In the genomic region with DNA sequence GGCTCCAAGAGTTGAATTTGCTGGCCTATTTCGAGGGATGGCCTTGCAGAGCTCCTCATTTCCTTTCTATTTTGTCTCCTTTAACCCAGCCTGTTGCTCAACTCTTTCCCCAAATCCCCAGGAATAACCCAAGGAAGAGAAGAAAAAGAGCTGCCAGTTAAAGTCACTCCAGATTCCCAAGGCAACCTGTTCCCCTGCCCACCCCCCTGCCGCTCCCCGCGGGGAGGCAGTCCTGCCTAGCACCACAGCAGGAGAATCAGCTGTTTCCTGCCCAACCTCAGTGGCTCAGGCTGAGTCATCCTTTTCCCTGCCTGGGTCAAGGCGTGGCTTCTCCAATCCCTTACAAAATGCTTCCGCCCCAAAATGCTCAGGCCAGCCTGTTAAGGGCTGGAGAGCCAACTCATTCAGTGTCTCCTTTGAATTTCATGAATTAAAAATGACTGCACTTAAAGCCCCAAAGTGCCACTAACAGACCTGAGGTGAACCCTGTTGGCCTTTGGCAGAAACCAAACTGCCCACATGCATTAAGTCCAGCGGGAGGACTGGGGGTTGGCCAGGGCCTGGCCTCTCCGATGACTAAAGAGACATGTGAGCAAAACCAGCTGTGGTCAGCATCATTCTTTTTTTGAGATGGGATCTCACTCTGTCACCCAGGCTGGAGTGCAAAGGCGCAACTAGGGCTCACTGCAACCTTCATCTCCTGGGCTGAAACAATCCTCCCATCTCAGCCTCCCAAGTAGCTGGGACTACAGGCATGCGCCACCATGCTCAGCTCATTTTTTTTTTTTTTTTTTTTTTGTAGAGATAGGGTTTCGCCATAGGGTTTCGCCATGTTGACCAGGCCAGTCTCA, we compare ENCODE assay signal across 1 cellular context.
TF ChIP-seq lines count a peak whose summit lies in the region.

No MANE protein-coding gene starts in this region.

TF ChIP-seq in HepG2, 621 proteins besides CTCF, POLR2A, EP300 and RAD21 (continued from another document and continues in another):
- TF ChIP-seq, protein P1, sequence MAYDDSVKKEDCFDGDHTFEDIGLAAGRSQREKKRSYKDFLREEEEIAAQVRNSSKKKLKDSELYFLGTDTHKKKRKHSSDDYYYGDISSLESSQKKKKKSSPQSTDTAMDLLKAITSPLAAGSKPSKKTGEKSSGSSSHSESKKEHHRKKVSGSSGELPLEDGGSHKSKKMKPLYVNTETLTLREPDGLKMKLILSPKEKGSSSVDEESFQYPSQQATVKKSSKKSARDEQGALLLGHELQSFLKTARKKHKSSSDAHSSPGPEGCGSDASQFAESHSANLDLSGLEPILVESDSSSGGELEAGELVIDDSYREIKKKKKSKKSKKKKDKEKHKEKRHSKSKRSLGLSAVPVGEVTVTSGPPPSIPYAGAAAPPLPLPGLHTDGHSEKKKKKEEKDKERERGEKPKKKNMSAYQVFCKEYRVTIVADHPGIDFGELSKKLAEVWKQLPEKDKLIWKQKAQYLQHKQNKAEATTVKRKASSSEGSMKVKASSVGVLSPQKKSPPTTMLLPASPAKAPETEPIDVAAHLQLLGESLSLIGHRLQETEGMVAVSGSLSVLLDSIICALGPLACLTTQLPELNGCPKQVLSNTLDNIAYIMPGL (CRISPR knock-in tag; IDR thresholded peaks at IDR 0.05; ENCODE audit: borderline replicate concordance in 1 of 2, low read depth in 1 of 2): no peak
- no peak for TF ChIP-seq ZNF329 (CRISPR knock-in tag; IDR thresholded peaks at IDR 0.05; ENCODE audit: low read depth)
- TF ChIP-seq GATAD2A (CRISPR knock-in tag; IDR thresholded peaks at IDR 0.05): peak; percentile 36; the same call in 1 of the 2 replicates
- no peak for TF ChIP-seq ZNF549 (CRISPR knock-in tag; IDR thresholded peaks at IDR 0.05)
- TF ChIP-seq SIX1 (CRISPR knock-in tag; IDR thresholded peaks at IDR 0.05; ENCODE audit: borderline replicate concordance): no peak
- TF ChIP-seq, protein P2, sequence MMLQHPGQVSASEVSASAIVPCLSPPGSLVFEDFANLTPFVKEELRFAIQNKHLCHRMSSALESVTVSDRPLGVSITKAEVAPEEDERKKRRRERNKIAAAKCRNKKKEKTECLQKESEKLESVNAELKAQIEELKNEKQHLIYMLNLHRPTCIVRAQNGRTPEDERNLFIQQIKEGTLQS (CRISPR knock-in tag; IDR thresholded peaks at IDR 0.05): peak; percentile 86
- TF ChIP-seq RFX5 (IDR thresholded peaks at IDR 0.05; ENCODE audit: low read depth, low read length): no peak
- no peak for TF ChIP-seq ZNF652 (CRISPR knock-in tag; IDR thresholded peaks at IDR 0.05; ENCODE audit: borderline replicate concordance, low read depth)
- no peak for TF ChIP-seq ELF4 (CRISPR knock-in tag; IDR thresholded peaks at IDR 0.05; ENCODE audit: borderline replicate concordance)
- TF ChIP-seq, protein P3, sequence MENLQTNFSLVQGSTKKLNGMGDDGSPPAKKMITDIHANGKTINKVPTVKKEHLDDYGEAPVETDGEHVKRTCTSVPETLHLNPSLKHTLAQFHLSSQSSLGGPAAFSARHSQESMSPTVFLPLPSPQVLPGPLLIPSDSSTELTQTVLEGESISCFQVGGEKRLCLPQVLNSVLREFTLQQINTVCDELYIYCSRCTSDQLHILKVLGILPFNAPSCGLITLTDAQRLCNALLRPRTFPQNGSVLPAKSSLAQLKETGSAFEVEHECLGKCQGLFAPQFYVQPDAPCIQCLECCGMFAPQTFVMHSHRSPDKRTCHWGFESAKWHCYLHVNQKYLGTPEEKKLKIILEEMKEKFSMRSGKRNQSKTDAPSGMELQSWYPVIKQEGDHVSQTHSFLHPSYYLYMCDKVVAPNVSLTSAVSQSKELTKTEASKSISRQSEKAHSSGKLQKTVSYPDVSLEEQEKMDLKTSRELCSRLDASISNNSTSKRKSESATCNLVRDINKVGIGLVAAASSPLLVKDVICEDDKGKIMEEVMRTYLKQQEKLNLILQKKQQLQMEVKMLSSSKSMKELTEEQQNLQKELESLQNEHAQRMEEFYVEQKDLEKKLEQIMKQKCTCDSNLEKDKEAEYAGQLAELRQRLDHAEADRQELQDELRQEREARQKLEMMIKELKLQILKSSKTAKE (CRISPR knock-in tag; IDR thresholded peaks at IDR 0.05; ENCODE audit: borderline replicate concordance): no peak
- TF ChIP-seq RORA (CRISPR knock-in tag; IDR thresholded peaks at IDR 0.05): no peak
- no peak for TF ChIP-seq RBFOX2 (IDR thresholded peaks at IDR 0.05; ENCODE audit: low read depth, low read length)
- no peak for TF ChIP-seq ZNF720 (CRISPR knock-in tag; IDR thresholded peaks at IDR 0.05)
- no peak for TF ChIP-seq REXO4 (CRISPR knock-in tag; IDR thresholded peaks at IDR 0.05; ENCODE audit: borderline replicate concordance)
- TF ChIP-seq ZNF570 (CRISPR knock-in tag; IDR thresholded peaks at IDR 0.05; ENCODE audit: borderline replicate concordance): no peak
- TF ChIP-seq ZFAT (CRISPR knock-in tag; conservative IDR thresholded peaks at IDR 0.05): no peak
- TF ChIP-seq NKX3-1 (CRISPR knock-in tag; IDR thresholded peaks at IDR 0.05): no peak
- TF ChIP-seq, protein P4, sequence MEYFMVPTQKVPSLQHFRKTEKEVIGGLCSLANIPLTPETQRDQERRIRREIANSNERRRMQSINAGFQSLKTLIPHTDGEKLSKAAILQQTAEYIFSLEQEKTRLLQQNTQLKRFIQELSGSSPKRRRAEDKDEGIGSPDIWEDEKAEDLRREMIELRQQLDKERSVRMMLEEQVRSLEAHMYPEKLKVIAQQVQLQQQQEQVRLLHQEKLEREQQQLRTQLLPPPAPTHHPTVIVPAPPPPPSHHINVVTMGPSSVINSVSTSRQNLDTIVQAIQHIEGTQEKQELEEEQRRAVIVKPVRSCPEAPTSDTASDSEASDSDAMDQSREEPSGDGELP (IDR thresholded peaks at IDR 0.05; ENCODE audit: borderline replicate concordance, low read depth): peak; percentile 97
- TF ChIP-seq HIVEP1 (CRISPR knock-in tag; IDR thresholded peaks at IDR 0.05): no peak
- TF ChIP-seq ZNF136 (CRISPR knock-in tag; IDR thresholded peaks at IDR 0.05; ENCODE audit: low read depth): no peak
- TF ChIP-seq, protein P5, sequence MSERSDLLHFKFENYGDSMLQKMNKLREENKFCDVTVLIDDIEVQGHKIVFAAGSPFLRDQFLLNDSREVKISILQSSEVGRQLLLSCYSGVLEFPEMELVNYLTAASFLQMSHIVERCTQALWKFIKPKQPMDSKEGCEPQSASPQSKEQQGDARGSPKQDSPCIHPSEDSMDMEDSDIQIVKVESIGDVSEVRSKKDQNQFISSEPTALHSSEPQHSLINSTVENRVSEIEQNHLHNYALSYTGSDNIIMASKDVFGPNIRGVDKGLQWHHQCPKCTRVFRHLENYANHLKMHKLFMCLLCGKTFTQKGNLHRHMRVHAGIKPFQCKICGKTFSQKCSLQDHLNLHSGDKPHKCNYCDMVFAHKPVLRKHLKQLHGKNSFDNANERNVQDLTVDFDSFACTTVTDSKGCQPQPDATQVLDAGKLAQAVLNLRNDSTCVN (CRISPR knock-in tag; IDR thresholded peaks at IDR 0.05; ENCODE audit: borderline replicate concordance): no peak
- TF ChIP-seq STAT5B (CRISPR knock-in tag; IDR thresholded peaks at IDR 0.05): no peak
- TF ChIP-seq, protein P6, sequence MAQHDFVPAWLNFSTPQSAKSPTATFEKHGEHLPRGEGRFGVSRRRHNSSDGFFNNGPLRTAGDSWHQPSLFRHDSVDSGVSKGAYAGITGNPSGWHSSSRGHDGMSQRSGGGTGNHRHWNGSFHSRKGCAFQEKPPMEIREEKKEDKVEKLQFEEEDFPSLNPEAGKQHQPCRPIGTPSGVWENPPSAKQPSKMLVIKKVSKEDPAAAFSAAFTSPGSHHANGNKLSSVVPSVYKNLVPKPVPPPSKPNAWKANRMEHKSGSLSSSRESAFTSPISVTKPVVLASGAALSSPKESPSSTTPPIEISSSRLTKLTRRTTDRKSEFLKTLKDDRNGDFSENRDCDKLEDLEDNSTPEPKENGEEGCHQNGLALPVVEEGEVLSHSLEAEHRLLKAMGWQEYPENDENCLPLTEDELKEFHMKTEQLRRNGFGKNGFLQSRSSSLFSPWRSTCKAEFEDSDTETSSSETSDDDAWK (CRISPR knock-in tag; IDR thresholded peaks at IDR 0.05): no peak
- TF ChIP-seq, protein P7, sequence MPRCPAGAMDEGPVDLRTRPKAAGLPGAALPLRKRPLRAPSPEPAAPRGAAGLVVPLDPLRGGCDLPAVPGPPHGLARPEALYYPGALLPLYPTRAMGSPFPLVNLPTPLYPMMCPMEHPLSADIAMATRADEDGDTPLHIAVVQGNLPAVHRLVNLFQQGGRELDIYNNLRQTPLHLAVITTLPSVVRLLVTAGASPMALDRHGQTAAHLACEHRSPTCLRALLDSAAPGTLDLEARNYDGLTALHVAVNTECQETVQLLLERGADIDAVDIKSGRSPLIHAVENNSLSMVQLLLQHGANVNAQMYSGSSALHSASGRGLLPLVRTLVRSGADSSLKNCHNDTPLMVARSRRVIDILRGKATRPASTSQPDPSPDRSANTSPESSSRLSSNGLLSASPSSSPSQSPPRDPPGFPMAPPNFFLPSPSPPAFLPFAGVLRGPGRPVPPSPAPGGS (CRISPR knock-in tag; IDR thresholded peaks at IDR 0.05): no peak
- TF ChIP-seq KAT8 (CRISPR knock-in tag; IDR thresholded peaks at IDR 0.05): no peak
- no peak for TF ChIP-seq FOXK2 (IDR thresholded peaks at IDR 0.05)
- TF ChIP-seq PITX1 (CRISPR knock-in tag; IDR thresholded peaks at IDR 0.05): no peak
- TF ChIP-seq NFKB2 (CRISPR knock-in tag; IDR thresholded peaks at IDR 0.05; ENCODE audit: borderline replicate concordance): no peak
- TF ChIP-seq ZBTB7A (CRISPR knock-in tag; IDR thresholded peaks at IDR 0.05): no peak
- no peak for TF ChIP-seq ZNF264 (CRISPR knock-in tag; IDR thresholded peaks at IDR 0.05)
- TF ChIP-seq FOXA3 (CRISPR knock-in tag; IDR thresholded peaks at IDR 0.05): no peak
- no peak for TF ChIP-seq CREM (IDR thresholded peaks at IDR 0.05)
- TF ChIP-seq CREM (CRISPR knock-in tag; IDR thresholded peaks at IDR 0.05): no peak
- no peak for TF ChIP-seq ZNF20 (CRISPR knock-in tag; IDR thresholded peaks at IDR 0.05)
- TF ChIP-seq MXI1 (IDR thresholded peaks at IDR 0.05; ENCODE audit: borderline replicate concordance, low read depth, low read length): no peak
- no peak for TF ChIP-seq MLLT10 (CRISPR knock-in tag; IDR thresholded peaks at IDR 0.05)
- no peak for TF ChIP-seq MEIS2 (CRISPR knock-in tag; IDR thresholded peaks at IDR 0.05)
- no peak for TF ChIP-seq ZNF124 (CRISPR knock-in tag; IDR thresholded peaks at IDR 0.05)
- TF ChIP-seq ZNF660 (CRISPR knock-in tag; IDR thresholded peaks at IDR 0.05; ENCODE audit: borderline replicate concordance, low read depth): no peak
- no peak for TF ChIP-seq MED13 (CRISPR knock-in tag; IDR thresholded peaks at IDR 0.05)
- TF ChIP-seq, protein P8, sequence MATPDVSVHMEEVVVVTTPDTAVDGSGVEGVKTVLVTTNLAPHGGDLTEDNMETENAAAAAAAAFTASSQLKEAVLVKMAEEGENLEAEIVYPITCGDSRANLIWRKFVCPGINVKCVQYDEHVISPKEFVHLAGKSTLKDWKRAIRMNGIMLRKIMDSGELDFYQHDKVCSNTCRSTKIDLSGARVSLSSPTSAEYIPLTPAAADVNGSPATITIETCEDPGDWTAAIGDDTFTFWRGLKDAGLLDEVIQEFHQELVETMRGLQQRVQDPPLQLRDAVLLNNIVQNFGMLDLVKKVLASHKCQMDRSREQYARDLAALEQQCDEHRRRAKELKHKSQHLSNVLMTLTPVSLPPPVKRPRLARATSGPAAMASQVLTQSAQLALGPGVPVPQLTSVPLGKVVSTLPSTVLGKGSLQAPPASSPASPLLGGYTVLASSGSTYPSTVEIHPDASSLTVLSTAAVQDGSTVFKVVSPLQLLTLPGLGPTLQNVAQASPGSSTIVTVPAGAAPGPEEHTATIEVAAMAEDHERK (CRISPR knock-in tag; IDR thresholded peaks at IDR 0.05; ENCODE audit: low read depth): no peak
- TF ChIP-seq POLR2G (IDR thresholded peaks at IDR 0.05; ENCODE audit: low read depth, low read length): no peak
- no peak for TF ChIP-seq ZNF143 (CRISPR knock-in tag; IDR thresholded peaks at IDR 0.05)
- 0 out of 2 replicates have a peak, but pooled peaks have one; percentile 6 for TF ChIP-seq CEBPG (CRISPR knock-in tag; IDR thresholded peaks at IDR 0.05)
- TF ChIP-seq SMC3 (IDR thresholded peaks at IDR 0.05; ENCODE audit: low read length): no peak
- no peak for TF ChIP-seq HNRNPL (IDR thresholded peaks at IDR 0.05; ENCODE audit: low read depth, low read length)
- TF ChIP-seq ZSCAN25 (CRISPR knock-in tag; IDR thresholded peaks at IDR 0.05): no peak
- no peak for TF ChIP-seq ZNF678 (CRISPR knock-in tag; IDR thresholded peaks at IDR 0.05)
- TF ChIP-seq, protein P9, sequence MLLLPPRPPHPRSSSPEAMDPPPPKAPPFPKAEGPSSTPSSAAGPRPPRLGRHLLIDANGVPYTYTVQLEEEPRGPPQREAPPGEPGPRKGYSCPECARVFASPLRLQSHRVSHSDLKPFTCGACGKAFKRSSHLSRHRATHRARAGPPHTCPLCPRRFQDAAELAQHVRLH (CRISPR knock-in tag; IDR thresholded peaks at IDR 0.05; ENCODE audit: borderline replicate concordance, low read depth): no peak
- TF ChIP-seq ZNF619 (CRISPR knock-in tag; IDR thresholded peaks at IDR 0.05): no peak
- no peak for TF ChIP-seq JUNB (CRISPR knock-in tag; IDR thresholded peaks at IDR 0.05; ENCODE audit: borderline replicate concordance)
- no peak for TF ChIP-seq JDP2 (CRISPR knock-in tag; IDR thresholded peaks at IDR 0.05; ENCODE audit: borderline replicate concordance)
- no peak for TF ChIP-seq ZNF496 (CRISPR knock-in tag; IDR thresholded peaks at IDR 0.05; ENCODE audit: insufficient replicate concordance)
- no peak for TF ChIP-seq ATRX (CRISPR knock-in tag; IDR thresholded peaks at IDR 0.05; ENCODE audit: borderline replicate concordance)
- TF ChIP-seq, protein P10, sequence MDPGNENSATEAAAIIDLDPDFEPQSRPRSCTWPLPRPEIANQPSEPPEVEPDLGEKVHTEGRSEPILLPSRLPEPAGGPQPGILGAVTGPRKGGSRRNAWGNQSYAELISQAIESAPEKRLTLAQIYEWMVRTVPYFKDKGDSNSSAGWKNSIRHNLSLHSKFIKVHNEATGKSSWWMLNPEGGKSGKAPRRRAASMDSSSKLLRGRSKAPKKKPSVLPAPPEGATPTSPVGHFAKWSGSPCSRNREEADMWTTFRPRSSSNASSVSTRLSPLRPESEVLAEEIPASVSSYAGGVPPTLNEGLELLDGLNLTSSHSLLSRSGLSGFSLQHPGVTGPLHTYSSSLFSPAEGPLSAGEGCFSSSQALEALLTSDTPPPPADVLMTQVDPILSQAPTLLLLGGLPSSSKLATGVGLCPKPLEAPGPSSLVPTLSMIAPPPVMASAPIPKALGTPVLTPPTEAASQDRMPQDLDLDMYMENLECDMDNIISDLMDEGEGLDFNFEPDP (CRISPR knock-in tag; conservative IDR thresholded peaks at IDR 0.05): no peak
- TF ChIP-seq POLR2AphosphoS5 (IDR thresholded peaks at IDR 0.05; ENCODE audit: low read depth, low read length): no peak
- TF ChIP-seq HCFC1 (IDR thresholded peaks at IDR 0.05; ENCODE audit: low read depth, low read length): no peak
- TF ChIP-seq REL (CRISPR knock-in tag; conservative IDR thresholded peaks at IDR 0.05): no peak
- no peak for TF ChIP-seq YY1 (IDR thresholded peaks at IDR 0.05; ENCODE audit: insufficient read depth, insufficient replicate concordance, low read depth, low read length)
- TF ChIP-seq SNAI1 (CRISPR knock-in tag; IDR thresholded peaks at IDR 0.05; ENCODE audit: borderline replicate concordance): no peak
- TF ChIP-seq CAMTA2 (CRISPR knock-in tag; IDR thresholded peaks at IDR 0.05; ENCODE audit: borderline replicate concordance): no peak
